15 cellular contexts compared by ENCODE assay signal in the genomic region with DNA sequence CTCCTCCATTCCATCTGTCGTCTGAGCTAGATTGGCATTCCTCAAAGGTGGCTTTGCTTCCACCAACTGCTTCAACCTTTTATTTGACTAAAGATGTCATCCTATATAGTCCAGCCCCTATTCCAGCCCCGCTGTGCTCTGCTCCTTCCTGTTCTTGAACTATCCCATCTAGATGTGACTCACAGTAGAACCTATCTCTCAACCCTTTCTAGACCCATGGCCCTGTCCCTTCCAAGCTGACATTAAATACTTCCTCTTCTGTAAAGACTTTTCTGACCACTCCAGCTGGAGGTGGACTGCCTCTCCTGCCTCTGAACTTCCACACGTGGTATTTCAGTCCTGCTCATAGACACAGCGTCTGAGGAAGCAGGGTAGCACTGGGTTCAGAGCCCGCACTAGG. TPM values are rescaled to one million over a fixed set of nuclear protein-coding genes. Genes with fewer than 3 reads are reported as not detected.
DNase-seq lines count a peak whose midpoint lies in the region; ATAC-seq and TF ChIP-seq lines count a peak whose summit lies in the region.
"Had no signal": no experiment of that assay in that cellular context is flagged by ENCODE, and none has a peak within 500 bp of the region (broad histone marks: within the 10 kb centered on the region; RNA-seq: fewer than 3 reads in every experiment).

No MANE protein-coding gene starts in this region.

- peaks cover 56% of the 10 kb centered on the region for H3K36me3 ChIP-seq in CD4-positive, CD25-positive, alpha-beta regulatory T cell (ENCODE audit: control insufficient read depth, insufficient read depth, low read length)
- H3K36me3 ChIP-seq in CD8-positive, alpha-beta memory T cell (ENCODE audit: insufficient read depth, low read length) = peaks cover 13% of the 10 kb centered on the region
- H3K36me3 ChIP-seq in mucosa of descending colon (ENCODE audit: low read depth) = no peaks in the 10 kb centered on the region

- H3K9me3 ChIP-seq in CD4-positive, CD25-positive, alpha-beta regulatory T cell (ENCODE audit: control insufficient read depth in 2 of 2, low read length in 2 of 2) = no peaks in the 10 kb centered on the region
- H3K9me3 ChIP-seq in CD8-positive, alpha-beta memory T cell (ENCODE audit: low read length) = no peaks in the 10 kb centered on the region
- H3K9me3 ChIP-seq in mucosa of descending colon = no peaks in the 10 kb centered on the region
- H3K9me3 ChIP-seq: sigmoid colon had no signal

- no peak overlapping the region for H3K27ac ChIP-seq in CD4-positive, CD25-positive, alpha-beta regulatory T cell (ENCODE audit: insufficient read depth, low read length, poor library complexity, severe bottlenecking)
- H3K27ac ChIP-seq in CD8-positive, alpha-beta memory T cell (ENCODE audit: low read depth, low read length) = no peak overlapping the region
- H3K27ac ChIP-seq: sigmoid colon had no signal

- H3K27me3 ChIP-seq in CD4-positive, CD25-positive, alpha-beta regulatory T cell (ENCODE audit: control insufficient read depth, insufficient read depth, low read length) = no peaks in the 10 kb centered on the region
- H3K27me3 ChIP-seq in CD8-positive, alpha-beta memory T cell (ENCODE audit: insufficient read depth, low read length, poor library complexity, severe bottlenecking) = no peaks in the 10 kb centered on the region
- H3K27me3 ChIP-seq: dorsolateral prefrontal cortex, sigmoid colon had no signal

- peak overlapping the region in 2 of 3 donors; percentile 67 to 78 for H3K27ac Mint-ChIP-seq in CD4-positive, CD25-positive, alpha-beta regulatory T cell
- H3K27ac Mint-ChIP-seq in CD8-positive, alpha-beta memory T cell = peak overlapping the region in 7 of 8 donors; percentile 15 to 93 (median 59)
- peak overlapping the region; percentile 96 for H3K27ac Mint-ChIP-seq in activated T-helper 17 cell treated with anti-CD3 and anti-CD28 coated beads, Interleukin-2, amount 50 U/mL, for 72 hours
- H3K27ac Mint-ChIP-seq in mesothelial cell of epicardium = no peak overlapping the region
- H3K27ac Mint-ChIP-seq: activated T-helper 1 cell treated with anti-CD3 and anti-CD28 coated beads, Interleukin-12 subunit alpha, Interleukin-12 subunit beta, Interleukin-2, Interleukin-4 antibody, amounts not matched to agents 30 ng/mL and 10 ng/mL and 1 ng/mL, durations not matched to agents 14 hours and 24 hours and 36 hours; stimulated activated naive CD8-positive, alpha-beta T cell treated with anti-CD3 and anti-CD28 coated beads, Interleukin-15, Interleukin-2, amounts not matched to agents 100 ng/mL and 50 ng/mL, for 24 hours; type B pancreatic cell had no signal

- DNase-seq in CD4-positive, CD25-positive, alpha-beta regulatory T cell = no peak
- DNase-seq in CD8-positive, alpha-beta memory T cell = no peak
- DNase-seq in mucosa of descending colon = no peak
- no peak for DNase-seq in mesothelial cell of epicardium (ENCODE audit: low spot score in 2 of 2, unreplicated experiment in 2 of 2)
- DNase-seq in inferior parietal cortex (ENCODE audit: extremely low spot score) = no peak
- DNase-seq in medulla oblongata (ENCODE audit: extremely low spot score) = no peak
- DNase-seq: dorsolateral prefrontal cortex, Karpas-422, NCI-H1417 treated with DMSO at 0.1 percent for 48 hours, NCI-H524, sigmoid colon had no signal

- no peak overlapping the region for H3K4me3 ChIP-seq in CD4-positive, CD25-positive, alpha-beta regulatory T cell (ENCODE audit: low read depth, low read length)
- no peak overlapping the region for H3K4me3 ChIP-seq in CD8-positive, alpha-beta memory T cell (ENCODE audit: low read length)
- H3K4me3 ChIP-seq in mucosa of descending colon = no peak overlapping the region
- H3K4me3 ChIP-seq: dorsolateral prefrontal cortex, sigmoid colon had no signal

- intact Hi-C loops in mucosa of descending colon (cut with DNase I, micrococcal nuclease) = no loop called here

- CTCF ChIA-PET in CD8-positive, alpha-beta memory T cell (lab: Charles Lee) = interaction anchor here (2.1 kb wide), 1 partner anchor 16 kb away, joined by 7 read pairs; no protein-coding TSS in a partner anchor

- POLR2A ChIA-PET in CD8-positive, alpha-beta memory T cell (lab: Charles Lee) = no interaction called here

- no peaks in the 10 kb centered on the region for H3K27me3 Mint-ChIP-seq in CD4-positive, CD25-positive, alpha-beta regulatory T cell
- H3K27me3 Mint-ChIP-seq in CD8-positive, alpha-beta memory T cell = no peaks in the 10 kb centered on the region
- no peaks in the 10 kb centered on the region for H3K27me3 Mint-ChIP-seq in activated T-helper 17 cell treated with anti-CD3 and anti-CD28 coated beads, Interleukin-2, amount 50 U/mL, for 72 hours
- H3K27me3 Mint-ChIP-seq in mesothelial cell of epicardium (ENCODE audit: low read depth) = no peaks in the 10 kb centered on the region
- H3K27me3 Mint-ChIP-seq: stimulated activated naive CD8-positive, alpha-beta T cell treated with anti-CD3 and anti-CD28 coated beads, Interleukin-15, Interleukin-2, amounts not matched to agents 100 ng/mL and 50 ng/mL, for 24 hours; type B pancreatic cell had no signal

- peaks cover 0 to 5% (median 0%) of the 10 kb centered on the region in 7 donors for H3K9me3 Mint-ChIP-seq in CD4-positive, CD25-positive, alpha-beta regulatory T cell
- H3K9me3 Mint-ChIP-seq in CD8-positive, alpha-beta memory T cell = no peaks in the 10 kb centered on the region
- H3K9me3 Mint-ChIP-seq in activated T-helper 17 cell treated with anti-CD3 and anti-CD28 coated beads, Interleukin-2, amount 50 U/mL, for 72 hours = peaks cover 9% of the 10 kb centered on the region
- peaks cover 7% of the 10 kb centered on the region for H3K9me3 Mint-ChIP-seq in mesothelial cell of epicardium

- peaks cover 42% of the 10 kb centered on the region for H3K36me3 Mint-ChIP-seq in CD4-positive, CD25-positive, alpha-beta regulatory T cell
- peaks cover 11 to 60% (median 25%) of the 10 kb centered on the region in 3 donors for H3K36me3 Mint-ChIP-seq in CD8-positive, alpha-beta memory T cell
- H3K36me3 Mint-ChIP-seq in activated T-helper 17 cell treated with anti-CD3 and anti-CD28 coated beads, Interleukin-2, amount 50 U/mL, for 72 hours (ENCODE audit: low read depth) = peaks cover 85% of the 10 kb centered on the region
- H3K36me3 Mint-ChIP-seq in mesothelial cell of epicardium = peaks cover 20% of the 10 kb centered on the region

- no peak overlapping the region for H3K4me3 Mint-ChIP-seq in CD4-positive, CD25-positive, alpha-beta regulatory T cell
- peak overlapping the region in 3 of 7 donors; percentile 44 to 60 (median 46) for H3K4me3 Mint-ChIP-seq in CD8-positive, alpha-beta memory T cell
- peak overlapping the region; percentile 78 for H3K4me3 Mint-ChIP-seq in activated T-helper 17 cell treated with anti-CD3 and anti-CD28 coated beads, Interleukin-2, amount 50 U/mL, for 72 hours
- no peak overlapping the region for H3K4me3 Mint-ChIP-seq in mesothelial cell of epicardium
- H3K4me3 Mint-ChIP-seq: activated T-helper 1 cell treated with anti-CD3 and anti-CD28 coated beads, Interleukin-12 subunit alpha, Interleukin-12 subunit beta, Interleukin-2, Interleukin-4 antibody, amounts not matched to agents 30 ng/mL and 10 ng/mL and 1 ng/mL, durations not matched to agents 14 hours and 24 hours and 36 hours; stimulated activated naive CD8-positive, alpha-beta T cell treated with anti-CD3 and anti-CD28 coated beads, Interleukin-15, Interleukin-2, amounts not matched to agents 100 ng/mL and 50 ng/mL, for 24 hours; type B pancreatic cell had no signal

- no peak for TF ChIP-seq CTCF in mucosa of descending colon (IDR thresholded peaks at IDR 0.05)
- no peak for TF ChIP-seq CTCF in mesothelial cell of epicardium (IDR thresholded peaks at IDR 0.05; ENCODE audit: unreplicated experiment)

- H3K4me1 ChIP-seq in CD4-positive, CD25-positive, alpha-beta regulatory T cell (ENCODE audit: control insufficient read depth, insufficient read depth, low read length, poor library complexity, severe bottlenecking) = peaks cover 4% of the 10 kb centered on the region
- H3K4me1 ChIP-seq in CD8-positive, alpha-beta memory T cell (ENCODE audit: insufficient read depth, low read length) = peaks cover 20% of the 10 kb centered on the region
- H3K4me1 ChIP-seq in mucosa of descending colon (ENCODE audit: low read depth) = peaks cover 4% of the 10 kb centered on the region
- H3K4me1 ChIP-seq: sigmoid colon had no signal

- no peak for ATAC-seq in CD4-positive, CD25-positive, alpha-beta regulatory T cell (ENCODE audit: low read depth in 2 of 2)
- ATAC-seq in activated T-helper 17 cell treated with anti-CD3 and anti-CD28 coated beads, Interleukin-2, amount 50 U/mL, for 72 hours (replicated peaks) = no peak
- ATAC-seq in mucosa of descending colon = peak; percentile 44

- peaks cover 29 to 61% (median 41%) of the 10 kb centered on the region in 4 donors for H3K4me1 Mint-ChIP-seq in CD4-positive, CD25-positive, alpha-beta regulatory T cell
- H3K4me1 Mint-ChIP-seq in CD8-positive, alpha-beta memory T cell = peaks cover 64 to 85% (median 82%) of the 10 kb centered on the region in 3 donors
- peaks cover 42% of the 10 kb centered on the region for H3K4me1 Mint-ChIP-seq in activated T-helper 17 cell treated with anti-CD3 and anti-CD28 coated beads, Interleukin-2, amount 50 U/mL, for 72 hours
- H3K4me1 Mint-ChIP-seq in mesothelial cell of epicardium = no peaks in the 10 kb centered on the region

RNA-seq across cellular contexts. Expression of a gene that starts 32.3 kb away (rescaled TPM):
- 68.2 TPM for total RNA-seq in CD4-positive, CD25-positive, alpha-beta regulatory T cell
- 100 to 1,000 TPM; 140 to 203 (median 162) TPM for polyA plus RNA-seq in CD4-positive, CD25-positive, alpha-beta regulatory T cell
- 10 to 100 TPM; 71.9 to 76.0 TPM for total RNA-seq in CD8-positive, alpha-beta memory T cell
- polyA plus RNA-seq in CD8-positive, alpha-beta memory T cell = 170 TPM
- 100 to 1,000 TPM; 131 to 217 TPM for total RNA-seq in activated T-helper 17 cell treated with anti-CD3 and anti-CD28 coated beads, Interleukin-2, amount 50 U/mL, for 72 hours
- total RNA-seq in mucosa of descending colon (10 to 100 TPM; 40.6 to 71.2 (median 63.9) TPM), mesothelial cell of epicardium (10.5 to 13.3 TPM (median 10.7 TPM) in 3 replicates)

RNA-seq across cellular contexts. Expression of a gene that starts 32.7 kb away (rescaled TPM):
- 41.5 TPM for total RNA-seq in CD4-positive, CD25-positive, alpha-beta regulatory T cell
- 10 to 100 TPM; 41.5 to 55.0 (median 51.3) TPM for polyA plus RNA-seq in CD4-positive, CD25-positive, alpha-beta regulatory T cell
- 10 to 100 TPM; 14.1 to 14.6 TPM for total RNA-seq in CD8-positive, alpha-beta memory T cell
- polyA plus RNA-seq in CD8-positive, alpha-beta memory T cell = 48.4 TPM
- 10 to 100 TPM; 39.6 to 51.5 TPM for total RNA-seq in activated T-helper 17 cell treated with anti-CD3 and anti-CD28 coated beads, Interleukin-2, amount 50 U/mL, for 72 hours
- 10 to 100 TPM; 14.0 to 27.2 (median 19.0) TPM for total RNA-seq in mucosa of descending colon
- 7.6 to 9.0 TPM (median 7.9 TPM) in 3 replicates for total RNA-seq in mesothelial cell of epicardium
